In genomic region chr16:73036074-73036826, GRCh38 we compare ENCODE assay signal across 1 cellular context.
TF ChIP-seq lines count a peak whose summit lies in the region.

No MANE protein-coding gene starts in this region.

TF ChIP-seq in HepG2, 621 proteins besides CTCF, POLR2A, EP300 and RAD21:
- TF ChIP-seq ZNF580 (CRISPR knock-in tag; IDR thresholded peaks at IDR 0.05; ENCODE audit: borderline replicate concordance, low read depth) (0 out of 2 replicates have a peak, but pooled peaks have one; percentile 8), ZSCAN21 (CRISPR knock-in tag; IDR thresholded peaks at IDR 0.05; ENCODE audit: borderline replicate concordance) (no peak), FOSL1 (CRISPR knock-in tag; IDR thresholded peaks at IDR 0.05; ENCODE audit: borderline replicate concordance) (no peak), ZFP82 (CRISPR knock-in tag; IDR thresholded peaks at IDR 0.05; ENCODE audit: borderline replicate concordance) (no peak), ZNF205 (CRISPR knock-in tag; IDR thresholded peaks at IDR 0.05) (no peak), CREB1 (IDR thresholded peaks at IDR 0.05) (no peak), CREB1 (CRISPR knock-in tag; IDR thresholded peaks at IDR 0.05) (no peak), ZNF597 (CRISPR knock-in tag; IDR thresholded peaks at IDR 0.05) (no peak), ZBTB20 (CRISPR knock-in tag; IDR thresholded peaks at IDR 0.05; ENCODE audit: borderline replicate concordance, low read depth) (0 out of 2 replicates have a peak, but pooled peaks have one; percentile 52), ZNF136 (CRISPR knock-in tag; IDR thresholded peaks at IDR 0.05; ENCODE audit: low read depth) (no peak), ZFY (CRISPR knock-in tag; IDR thresholded peaks at IDR 0.05) (no peak), SRSF1 (optimal IDR thresholded peaks at IDR 0.05; ENCODE audit: low read depth, low read length) (peak; percentile 14), BCL6 (CRISPR knock-in tag; IDR thresholded peaks at IDR 0.05) (no peak), RORA (CRISPR knock-in tag; IDR thresholded peaks at IDR 0.05) (no peak), GABPB1 (CRISPR knock-in tag; IDR thresholded peaks at IDR 0.05) (no peak), ZBTB4 (CRISPR knock-in tag; IDR thresholded peaks at IDR 0.05; ENCODE audit: borderline replicate concordance) (peak; percentile 20; the same call in 1 of the 2 replicates), ZNF558 (CRISPR knock-in tag; IDR thresholded peaks at IDR 0.05; ENCODE audit: borderline replicate concordance) (no peak), ZNF574 (CRISPR knock-in tag; IDR thresholded peaks at IDR 0.05) (no peak), ZFP36 (IDR thresholded peaks at IDR 0.05; ENCODE audit: borderline replicate concordance, low read depth, low read length, partially characterized antibody) (no peak), ZBTB43 (CRISPR knock-in tag; conservative IDR thresholded peaks at IDR 0.05) (no peak), RNF2 (conservative IDR thresholded peaks at IDR 0.05; ENCODE audit: low read depth) (no peak), ATF1 (CRISPR knock-in tag; IDR thresholded peaks at IDR 0.05) (no peak), KMT2A (CRISPR knock-in tag; IDR thresholded peaks at IDR 0.05) (0 out of 2 replicates have a peak, but pooled peaks have one; percentile 32), AGO1 (IDR thresholded peaks at IDR 0.05; ENCODE audit: low read depth, low read length, poor library complexity, severe bottlenecking) (no peak), SNAPC5 (CRISPR knock-in tag; IDR thresholded peaks at IDR 0.05; ENCODE audit: borderline replicate concordance) (no peak), PATZ1 (CRISPR knock-in tag; IDR thresholded peaks at IDR 0.05) (0 out of 2 replicates have a peak, but pooled peaks have one; percentile 24), ZNF44 (CRISPR knock-in tag; IDR thresholded peaks at IDR 0.05) (no peak), ATM (IDR thresholded peaks at IDR 0.05; ENCODE audit: borderline replicate concordance) (no peak), HMGXB4 (CRISPR knock-in tag; IDR thresholded peaks at IDR 0.05; ENCODE audit: borderline replicate concordance in 1 of 2, low read depth in 1 of 2) (no peak), ZNF329 (CRISPR knock-in tag; IDR thresholded peaks at IDR 0.05; ENCODE audit: low read depth) (0 out of 2 replicates have a peak, but pooled peaks have one; percentile 16), ZFP36L1 (CRISPR knock-in tag; IDR thresholded peaks at IDR 0.05) (no peak), SALL1 (CRISPR knock-in tag; IDR thresholded peaks at IDR 0.05) (0 out of 2 replicates have a peak, but pooled peaks have one; percentile 13), ZFP37 (CRISPR knock-in tag; IDR thresholded peaks at IDR 0.05; ENCODE audit: borderline replicate concordance) (no peak), NCOA1 (CRISPR knock-in tag; IDR thresholded peaks at IDR 0.05) (no peak), THYN1 (CRISPR knock-in tag; IDR thresholded peaks at IDR 0.05; ENCODE audit: borderline replicate concordance, low read depth) (no peak), MTF1 (CRISPR knock-in tag; IDR thresholded peaks at IDR 0.05) (no peak), THAP9 (CRISPR knock-in tag; IDR thresholded peaks at IDR 0.05; ENCODE audit: borderline replicate concordance) (peak; percentile 29; the same call in 1 of the 2 replicates), SP140L (CRISPR knock-in tag; IDR thresholded peaks at IDR 0.05; ENCODE audit: borderline replicate concordance) (no peak), CHD4 (IDR thresholded peaks at IDR 0.05; ENCODE audit: borderline replicate concordance, low read length) (no peak), HOXA3 (CRISPR knock-in tag; IDR thresholded peaks at IDR 0.05) (no peak), NRL (CRISPR knock-in tag; IDR thresholded peaks at IDR 0.05; ENCODE audit: borderline replicate concordance) (peak; percentile 47; the same call in 1 of the 2 replicates), CCAR2 (optimal IDR thresholded peaks at IDR 0.05; ENCODE audit: low read depth, low read length) (no peak)
